12 cellular contexts compared by ENCODE assay signal in genomic region chr2:101255501-101255900, GRCh38. TPM values are rescaled to one million over a fixed set of nuclear protein-coding genes. Genes with fewer than 3 reads are reported as not detected.
DNase-seq lines count a peak whose midpoint lies in the region; ATAC-seq and TF ChIP-seq lines count a peak whose summit lies in the region.
"Had no signal": no experiment of that assay in that cellular context is flagged by ENCODE, and none has a peak within 500 bp of the region (broad histone marks: within the 10 kb centered on the region; RNA-seq: fewer than 3 reads in every experiment).

No MANE protein-coding gene starts in this region.

- H3K27ac Mint-ChIP-seq in Calu3 (ENCODE audit: unreplicated experiment) (peak overlapping the region; percentile 68), brain (peak overlapping the region in 4 of 5 experiments; percentile 7 to 32 (median 13)), mesothelial cell of epicardium (peak overlapping the region; percentile 13), nephron progenitor cell (no peak overlapping the region)

- no peaks in the 10 kb centered on the region for H3K27me3 Mint-ChIP-seq in Calu3 (ENCODE audit: unreplicated experiment)
- peaks cover 8% of the 10 kb centered on the region for H3K27me3 Mint-ChIP-seq in brain
- H3K27me3 Mint-ChIP-seq in mesothelial cell of epicardium (ENCODE audit: low read depth) = no peaks in the 10 kb centered on the region
- peaks cover 3% of the 10 kb centered on the region for H3K27me3 Mint-ChIP-seq in nephron progenitor cell (ENCODE audit: low read depth, poor library complexity)

- CTCF ChIA-PET in Calu3 (lab: Charles Lee) (interaction anchor here (0.7 kb wide), 1 partner anchor 64 kb away, joined by 5 read pairs; no protein-coding TSS in a partner anchor), IMR-90 (lab: Yijun Ruan, JAX) (no interaction called here)

- ATAC-seq in IMR-90 (ENCODE audit: low read depth) (no peak), upper lobe of right lung (no peak), GM18870 (IDR thresholded peaks at IDR 0.05; ENCODE audit: unreplicated experiment) (no peak)
- ATAC-seq: left lobe of liver had no signal

- H4K5ac ChIP-seq in IMR-90 (ENCODE audit: low read depth, low read length) = no peak overlapping the region

- no peak overlapping the region for H3K27ac ChIP-seq in IMR-90 (ENCODE audit: insufficient read depth, low read length)
- H3K27ac ChIP-seq in upper lobe of right lung = no peak overlapping the region

- no peak overlapping the region for H3K9ac ChIP-seq in IMR-90 (ENCODE audit: low read depth, low read length)

- peaks cover 12% of the 10 kb centered on the region for H3K4me1 ChIP-seq in IMR-90 (ENCODE audit: control insufficient read depth, insufficient read depth, low read length)
- peaks cover 21% of the 10 kb centered on the region for H3K4me1 ChIP-seq in upper lobe of right lung

- H2BK120ac ChIP-seq in IMR-90 (ENCODE audit: low read depth, low read length) = no peak overlapping the region

- H3K9me3 Mint-ChIP-seq in Calu3 (ENCODE audit: low read depth, unreplicated experiment) (no peaks in the 10 kb centered on the region), brain (peaks cover 0 to 3% (median 2%) of the 10 kb centered on the region in 5 experiments), mesothelial cell of epicardium (peaks cover 3% of the 10 kb centered on the region), nephron progenitor cell (peaks cover 16% of the 10 kb centered on the region)

- no peak overlapping the region for H3K4me2 ChIP-seq in IMR-90 (ENCODE audit: low read depth, low read length)

- intact Hi-C loops in Calu3 (cut with micrococcal nuclease; ENCODE audit: unreplicated experiment) (no loop called here), IMR-90 (cut with micrococcal nuclease) (no loop called here), upper lobe of right lung (cut with DNase I) (no loop called here)

- no peak overlapping the region for H3K23ac ChIP-seq in IMR-90 (ENCODE audit: low read depth, low read length)

- no peak overlapping the region for H3K56ac ChIP-seq in IMR-90 (ENCODE audit: extremely low read depth, insufficient read depth, low read length)

- H3K36me3 ChIP-seq in IMR-90 (ENCODE audit: control insufficient read depth, insufficient read depth, low read length) (peaks cover 14% of the 10 kb centered on the region), upper lobe of right lung (peaks cover 23% of the 10 kb centered on the region)

- dilution Hi-C loops in IMR-90 (cut with HindIII; ENCODE audit: low sequenced_read_pairs, unreplicated experiment) = no loop called here

- in situ Hi-C loops in IMR-90 (cut with MboI; ENCODE audit: low sequenced_read_pairs) = no loop called here

- H3K36me3 Mint-ChIP-seq in Calu3 (ENCODE audit: insufficient read depth, unreplicated experiment) (peaks cover 65% of the 10 kb centered on the region), brain (peaks cover 38% of the 10 kb centered on the region), mesothelial cell of epicardium (peaks cover 16% of the 10 kb centered on the region), nephron progenitor cell (ENCODE audit: low read depth) (peaks cover 42% of the 10 kb centered on the region)

- H3K9me3 ChIP-seq in IMR-90 (ENCODE audit: control insufficient read depth, insufficient read depth, low read length) = peaks cover 2% of the 10 kb centered on the region; the same call in 1 of the 2 replicates
- H3K9me3 ChIP-seq in upper lobe of right lung = no peaks in the 10 kb centered on the region

- TF ChIP-seq CTCF in Calu3 (IDR thresholded peaks at IDR 0.05; ENCODE audit: unreplicated experiment) = no peak
- TF ChIP-seq CTCF in IMR-90 (conservative IDR thresholded peaks at IDR 0.05; ENCODE audit: low read depth, low read length) = no peak
- no peak for TF ChIP-seq CTCF in brain (conservative IDR thresholded peaks at IDR 0.05)
- no peak for TF ChIP-seq CTCF in mesothelial cell of epicardium (IDR thresholded peaks at IDR 0.05; ENCODE audit: unreplicated experiment)
- TF ChIP-seq CTCF in upper lobe of right lung (IDR thresholded peaks at IDR 0.05) = no peak
- TF ChIP-seq CTCF in nephron progenitor cell (IDR thresholded peaks at IDR 0.05) = no peak

- peaks cover 9% of the 10 kb centered on the region for H3K9me1 ChIP-seq in IMR-90 (ENCODE audit: insufficient read depth, low read length)

- H3K27me3 ChIP-seq in IMR-90 (ENCODE audit: control insufficient read depth, insufficient read depth, low read length) (no peaks in the 10 kb centered on the region), upper lobe of right lung (no peaks in the 10 kb centered on the region)

- WGBS in IMR-90 (ENCODE audit: extremely low coverage in 2 of 2, insufficient read length in 1 of 2), 2 experiments = 88% methylated on average over 1 of the region's 3 CpGs; no CpG with 5 or more reads in 1 of the 2 experiments

- DNase-seq in Calu3 (no peak), IMR-90 (peak; percentile 45), mesothelial cell of epicardium (ENCODE audit: low spot score in 2 of 2, unreplicated experiment in 2 of 2) (no peak), upper lobe of right lung (no peak), ureter (ENCODE audit: low spot score) (no peak), nephron progenitor cell (no peak)
- DNase-seq: DMS153, Karpas-422, OCI-M1 had no signal

- H4K20me1 ChIP-seq in IMR-90 (ENCODE audit: insufficient read depth, low read length) = peaks cover 21% of the 10 kb centered on the region; the same call in 1 of the 2 replicates

- H4K91ac ChIP-seq in IMR-90 (ENCODE audit: insufficient read depth, low read depth, low read length) = no peak overlapping the region

- no peak overlapping the region for H2BK20ac ChIP-seq in IMR-90 (ENCODE audit: low read depth, low read length)

- no peak overlapping the region for H4K8ac ChIP-seq in IMR-90 (ENCODE audit: low read depth in 2 of 2, low read length in 2 of 2)

- no peak overlapping the region for H2AK9ac ChIP-seq in IMR-90 (replicated peaks; ENCODE audit: low read depth, low read length, poor library complexity)

- BruUV-seq in Calu3 (replicated peaks; lab: Mats Ljungman, UMichigan) (no TSS peak), IMR-90 (replicated peaks; lab: Mats Ljungman, UMichigan) (no TSS peak)

- no peak overlapping the region for H2BK15ac ChIP-seq in IMR-90 (ENCODE audit: low read depth, low read length)

- H3K18ac ChIP-seq in IMR-90 (ENCODE audit: low read depth, low read length) = no peak overlapping the region

- H3K4me1 Mint-ChIP-seq in Calu3 (ENCODE audit: low read depth, unreplicated experiment) = peaks cover 32% of the 10 kb centered on the region
- peaks cover 42% of the 10 kb centered on the region for H3K4me1 Mint-ChIP-seq in brain
- peaks cover 30% of the 10 kb centered on the region for H3K4me1 Mint-ChIP-seq in mesothelial cell of epicardium
- peaks cover 42% of the 10 kb centered on the region for H3K4me1 Mint-ChIP-seq in nephron progenitor cell

- no peak overlapping the region for H2AK5ac ChIP-seq in IMR-90 (ENCODE audit: low read depth, low read length)

- no peak overlapping the region for H2BK5ac ChIP-seq in IMR-90 (ENCODE audit: low read depth, low read length, poor library complexity, severe bottlenecking)

- H3K4me3 Mint-ChIP-seq in Calu3 (ENCODE audit: low read depth, unreplicated experiment) (peak overlapping the region; percentile 41), brain (peak overlapping the region in 4 of 5 experiments; percentile 11 to 33 (median 25)), mesothelial cell of epicardium (no peak overlapping the region), nephron progenitor cell (no peak overlapping the region)

- POLR2A ChIA-PET in IMR-90 (lab: Charles Lee; ENCODE audit: unreplicated experiment) = interaction anchor here (0.6 kb wide), 1 partner anchor 1689 kb away, joined by 3 read pairs; no protein-coding TSS in a partner anchor

- TF ChIP-seq POLR2A in IMR-90 (IDR thresholded peaks at IDR 0.05; ENCODE audit: low read depth, low read length) = no peak

- H3K4me3 ChIP-seq in IMR-90 (ENCODE audit: insufficient read depth, low read depth, low read length) (no peak overlapping the region), upper lobe of right lung (no peak overlapping the region)

- H3K4ac ChIP-seq in IMR-90 (ENCODE audit: low read depth, low read length) = no peak overlapping the region

- no peak overlapping the region for H2AFZ ChIP-seq in IMR-90 (replicated peaks; ENCODE audit: low read length, poor library complexity)

- H3K79me1 ChIP-seq in IMR-90 (ENCODE audit: low read depth in 1 of 2, low read length in 2 of 2) = peaks cover 24 to 56% of the 10 kb centered on the region in 2 experiments

- no peak overlapping the region for H3K14ac ChIP-seq in IMR-90 (replicated peaks; ENCODE audit: low read depth, low read length)

- TF ChIP-seq RAD21 in IMR-90 (IDR thresholded peaks at IDR 0.05; ENCODE audit: low read length) = no peak

TF ChIP-seq in IMR-90, 13 proteins besides CTCF, POLR2A, EP300 and RAD21:
- TF ChIP-seq CEBPB (IDR thresholded peaks at IDR 0.05; ENCODE audit: low read depth, low read length) (peak; percentile 70), BHLHE40 (IDR thresholded peaks at IDR 0.05; ENCODE audit: low read depth, low read length) (no peak)

RNA-seq across cellular contexts. Expression of gene CNOT11, which starts 2.8 kb away (rescaled TPM):
- total RNA-seq in Calu3 (2022) = 67.7 and 74.5 TPM in 2 replicates
- 33.6 and 36.4 TPM in 2 replicates for total RNA-seq in IMR-90 (2012; rRNA removed)
- 50.3 and 55.8 TPM in 2 replicates for polyA plus RNA-seq in IMR-90 (2012; rRNA removed)
- polyA plus RNA-seq in IMR-90 (2012; cell fraction: cytosol; rRNA removed) = 15.6 and 40.7 TPM in 2 replicates
- 19.1 and 76.4 TPM in 2 replicates for polyA plus RNA-seq in IMR-90 (2012; cell fraction: nucleus; rRNA removed; ENCODE audit: low replicate concordance)
- 23.2 TPM for polyA plus RNA-seq in brain (ENCODE audit: insufficient read depth, low read depth, low replicate concordance)
- 38.3 to 38.8 TPM (median 38.7 TPM) in 3 replicates for total RNA-seq in mesothelial cell of epicardium
- 30.6 TPM for total RNA-seq in upper lobe of right lung
- 71.3 TPM for total RNA-seq in ureter

RNA-seq across cellular contexts. Expression of gene RNF149, which starts 53.0 kb away (rescaled TPM):
- total RNA-seq in Calu3 (2022) (69.0 and 79.8 TPM in 2 replicates), IMR-90 (2012; rRNA removed) (18.6 and 26.4 TPM in 2 replicates), mesothelial cell of epicardium (52.5 to 59.5 TPM (median 57.6 TPM) in 3 replicates), upper lobe of right lung (94.0 TPM), ureter (97.3 TPM)
- polyA plus RNA-seq in IMR-90 (2012; rRNA removed) (13.0 and 14.5 TPM in 2 replicates), brain (ENCODE audit: insufficient read depth, low read depth, low replicate concordance) (6.6 TPM)
- 6.0 and 11.0 TPM in 2 replicates for polyA plus RNA-seq in IMR-90 (2012; cell fraction: cytosol; rRNA removed)
- 24.2 and 39.6 TPM in 2 replicates for polyA plus RNA-seq in IMR-90 (2012; cell fraction: nucleus; rRNA removed; ENCODE audit: low replicate concordance)

Comparison
In these comparisons a context has a peak if more than half of its experiments do, and no peak if none do; other contexts are left out.
1. H3K4me3 Mint-ChIP-seq: peak in Calu3 (single experiment) and brain (4 of 5); none in mesothelial cell of epicardium (single experiment) and nephron progenitor cell (single experiment).